ENCODE assay signal across 20 cellular contexts in the genomic region with DNA sequence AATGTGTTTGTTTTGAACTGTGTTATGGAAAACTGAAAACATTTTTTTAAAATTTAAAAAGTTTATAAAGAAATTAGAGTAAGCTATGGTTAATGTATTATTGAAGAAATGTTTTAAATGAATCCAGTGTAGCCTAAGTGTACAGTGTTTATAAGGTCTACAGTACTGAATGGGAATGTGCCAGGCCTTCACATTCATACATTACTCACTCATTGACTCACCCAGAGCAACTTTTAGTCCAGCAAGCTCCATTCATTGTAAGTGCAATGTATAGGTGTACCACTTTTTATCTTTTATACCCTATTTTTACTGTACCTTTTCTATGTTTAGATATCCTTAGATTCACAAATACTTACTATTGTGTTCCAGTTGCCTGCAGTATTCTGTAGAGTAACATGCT.
A peak's percentile ranks its signal among the peaks of the same experiment; 100 is the strongest.
DNase-seq lines count a peak whose midpoint lies in the region; ATAC-seq and TF ChIP-seq lines count a peak whose summit lies in the region.
"Had no signal": no experiment of that assay in that cellular context is flagged by ENCODE, and none has a peak within 500 bp of the region (broad histone marks: within the 10 kb centered on the region; RNA-seq: fewer than 3 reads in every experiment).

No MANE protein-coding gene starts in this region.

- H3K27me3 Mint-ChIP-seq in activated CD4-positive, alpha-beta T cell treated with anti-CD3 and anti-CD28 coated beads for 36 hours: no peaks in the 10 kb centered on the region
- no peaks in the 10 kb centered on the region for H3K27me3 Mint-ChIP-seq in stimulated activated naive B cell treated with anti-CD40 and anti-IgM and Interleukin-4, amounts not matched to agents 10 μg/mL and 1 μg/mL and 100 μg/mL, for 72 hours
- H3K27me3 Mint-ChIP-seq: stimulated activated memory B cell treated with anti-CD40 and anti-IgM and Interleukin-4, amounts not matched to agents 10 μg/mL and 1 μg/mL and 100 μg/mL, for 72 hours had no signal

- H3K9ac ChIP-seq in fibroblast of lung (ENCODE audit: insufficient read depth, low read length) (no peak overlapping the region), smooth muscle cell (ENCODE audit: low read depth) (no peak overlapping the region)

- no peaks in the 10 kb centered on the region for H4K20me1 ChIP-seq in fibroblast of lung (ENCODE audit: control insufficient read depth, extremely low read depth, insufficient read depth, low read length)
- no peaks in the 10 kb centered on the region for H4K20me1 ChIP-seq in smooth muscle cell (ENCODE audit: low read depth)

- no peak overlapping the region for H2AFZ ChIP-seq in fibroblast of lung (ENCODE audit: low read length)
- no peak overlapping the region for H2AFZ ChIP-seq in smooth muscle cell (ENCODE audit: low read depth)
- H2AFZ ChIP-seq: GM23338 had no signal

- no peak for TF ChIP-seq CTCF in fibroblast of lung (conservative IDR thresholded peaks at IDR 0.05 in 1 of 2, IDR thresholded peaks at IDR 0.05 in 1 of 2; ENCODE audit: low read depth in 1 of 2, low read length in 2 of 2)
- no peak for TF ChIP-seq CTCF in smooth muscle cell (IDR thresholded peaks at IDR 0.05; ENCODE audit: borderline replicate concordance, insufficient read depth, poor library complexity, severe bottlenecking)

- H3K27me3 ChIP-seq in fibroblast of lung (ENCODE audit: control insufficient read depth, insufficient read depth, low read length) (no peaks in the 10 kb centered on the region), smooth muscle cell (ENCODE audit: low read depth) (no peaks in the 10 kb centered on the region)
- H3K27me3 ChIP-seq: upper lobe of right lung had no signal

- H3K4me3 Mint-ChIP-seq in activated CD4-positive, alpha-beta T cell treated with anti-CD3 and anti-CD28 coated beads for 36 hours: no peak overlapping the region
- H3K4me3 Mint-ChIP-seq in stimulated activated naive B cell treated with anti-CD40 and anti-IgM and Interleukin-4, amounts not matched to agents 10 μg/mL and 1 μg/mL and 100 μg/mL, for 72 hours: no peak overlapping the region
- H3K4me3 Mint-ChIP-seq: GM23338; stimulated activated memory B cell treated with anti-CD40 and anti-IgM and Interleukin-4, amounts not matched to agents 10 μg/mL and 1 μg/mL and 100 μg/mL, for 72 hours had no signal

- peaks cover 22% of the 10 kb centered on the region for H3K4me1 Mint-ChIP-seq in activated CD4-positive, alpha-beta T cell treated with anti-CD3 and anti-CD28 coated beads for 36 hours
- no peaks in the 10 kb centered on the region for H3K4me1 Mint-ChIP-seq in stimulated activated naive B cell treated with anti-CD40 and anti-IgM and Interleukin-4, amounts not matched to agents 10 μg/mL and 1 μg/mL and 100 μg/mL, for 72 hours
- H3K4me1 Mint-ChIP-seq: stimulated activated memory B cell treated with anti-CD40 and anti-IgM and Interleukin-4, amounts not matched to agents 10 μg/mL and 1 μg/mL and 100 μg/mL, for 72 hours had no signal

- H3K79me2 ChIP-seq in fibroblast of lung (ENCODE audit: control insufficient read depth, insufficient read depth, low read length): no peaks in the 10 kb centered on the region
- H3K79me2 ChIP-seq in smooth muscle cell (ENCODE audit: low read depth): no peaks in the 10 kb centered on the region

- H3K9me3 ChIP-seq in fibroblast of lung (ENCODE audit: control insufficient read depth, insufficient read depth, low read depth, low read length) (no peaks in the 10 kb centered on the region), smooth muscle cell (replicated peaks; ENCODE audit: low read depth) (no peaks in the 10 kb centered on the region)
- H3K9me3 ChIP-seq: Caco-2, upper lobe of right lung had no signal

- peak; percentile 37 for ATAC-seq in activated CD4-positive, alpha-beta T cell treated with anti-CD3 and anti-CD28 coated beads for 36 hours
- peak; percentile 73 for ATAC-seq in SK-N-SH treated with all-trans-retinoic acid at 6 μM for 48 hours
- no peak for ATAC-seq in stimulated activated naive B cell treated with anti-CD40 and anti-IgM and Interleukin-4, amounts not matched to agents 10 μg/mL and 1 μg/mL and 100 μg/mL, for 72 hours (replicated peaks)
- no peak for ATAC-seq in HG02981 (IDR thresholded peaks at IDR 0.05; ENCODE audit: unreplicated experiment)
- ATAC-seq in HG02678 (IDR thresholded peaks at IDR 0.05; ENCODE audit: unreplicated experiment): no peak
- ATAC-seq: GM23338; sciatic nerve; stimulated activated memory B cell treated with anti-CD40 and anti-IgM and Interleukin-4, amounts not matched to agents 10 μg/mL and 1 μg/mL and 100 μg/mL, for 72 hours; upper lobe of right lung had no signal

- H3K36me3 Mint-ChIP-seq in activated CD4-positive, alpha-beta T cell treated with anti-CD3 and anti-CD28 coated beads for 36 hours (ENCODE audit: low read depth): peaks cover 2% of the 10 kb centered on the region
- H3K36me3 Mint-ChIP-seq in stimulated activated naive B cell treated with anti-CD40 and anti-IgM and Interleukin-4, amounts not matched to agents 10 μg/mL and 1 μg/mL and 100 μg/mL, for 72 hours: no peaks in the 10 kb centered on the region
- H3K36me3 Mint-ChIP-seq: stimulated activated memory B cell treated with anti-CD40 and anti-IgM and Interleukin-4, amounts not matched to agents 10 μg/mL and 1 μg/mL and 100 μg/mL, for 72 hours had no signal

- no peak for DNase-seq in activated CD4-positive, alpha-beta T cell treated with anti-CD3 and anti-CD28 coated beads for 36 hours
- DNase-seq in activated CD4-positive, alpha-beta T cell treated with anti-CD3 and anti-CD28 coated beads for 4 hours: no peak
- DNase-seq in fibroblast of lung (ENCODE audit: low read depth in 2 of 2) (peak; percentile 84 to 89), smooth muscle cell (lab: John Stamatoyannopoulos, UW; ENCODE audit: unreplicated experiment) (no peak)
- DNase-seq in stimulated activated naive B cell treated with anti-CD40 and anti-IgM and Interleukin-4, amounts not matched to agents 10 μg/mL and 1 μg/mL and 100 μg/mL, for 72 hours: no peak
- DNase-seq: 8988T; activated gamma-delta T cell; Caco-2; central memory CD4-positive, alpha-beta T cell; mesendoderm; NCI-H524; OCI-M1; upper lobe of right lung; WERI-Rb-1 had no signal

- POLR2A ChIA-PET in activated CD4-positive, alpha-beta T cell treated with anti-CD3 and anti-CD28 coated beads for 36 hours (lab: Charles Lee): no interaction called here

- H3K4me3 ChIP-seq in fibroblast of lung (replicated peaks in 1 of 4; ENCODE audit: control extremely low read depth in 1 of 4, insufficient read depth in 1 of 4, low read depth in 3 of 4, low read length in 4 of 4) (no peak overlapping the region), smooth muscle cell (no peak overlapping the region)
- H3K4me3 ChIP-seq: GM23338, upper lobe of right lung had no signal

- CTCF ChIA-PET in activated CD4-positive, alpha-beta T cell treated with anti-CD3 and anti-CD28 coated beads for 36 hours (lab: Charles Lee): interaction anchor here (0.6 kb wide), 1 partner anchor 826 kb away, joined by 3 read pairs; no protein-coding TSS in a partner anchor

- H3K27ac Mint-ChIP-seq in activated CD4-positive, alpha-beta T cell treated with anti-CD3 and anti-CD28 coated beads for 36 hours: no peak overlapping the region
- H3K27ac Mint-ChIP-seq in stimulated activated naive B cell treated with anti-CD40 and anti-IgM and Interleukin-4, amounts not matched to agents 10 μg/mL and 1 μg/mL and 100 μg/mL, for 72 hours: no peak overlapping the region
- H3K27ac Mint-ChIP-seq: GM23338; stimulated activated memory B cell treated with anti-CD40 and anti-IgM and Interleukin-4, amounts not matched to agents 10 μg/mL and 1 μg/mL and 100 μg/mL, for 72 hours had no signal

- H3F3A ChIP-seq in smooth muscle cell (ENCODE audit: low read depth): no peaks in the 10 kb centered on the region

- H3K4me1 ChIP-seq in fibroblast of lung (ENCODE audit: control insufficient read depth, extremely low read depth, insufficient read depth, low read length) (no peaks in the 10 kb centered on the region), smooth muscle cell (ENCODE audit: low read depth) (peaks cover 9% of the 10 kb centered on the region)
- H3K4me1 ChIP-seq: Caco-2, upper lobe of right lung had no signal

- H3K9me3 Mint-ChIP-seq in activated CD4-positive, alpha-beta T cell treated with anti-CD3 and anti-CD28 coated beads for 36 hours (ENCODE audit: low read depth): no peaks in the 10 kb centered on the region
- no peaks in the 10 kb centered on the region for H3K9me3 Mint-ChIP-seq in stimulated activated naive B cell treated with anti-CD40 and anti-IgM and Interleukin-4, amounts not matched to agents 10 μg/mL and 1 μg/mL and 100 μg/mL, for 72 hours
- H3K9me3 Mint-ChIP-seq: GM23338; stimulated activated memory B cell treated with anti-CD40 and anti-IgM and Interleukin-4, amounts not matched to agents 10 μg/mL and 1 μg/mL and 100 μg/mL, for 72 hours had no signal

- intact Hi-C loops in activated CD4-positive, alpha-beta T cell treated with anti-CD3 and anti-CD28 coated beads for 36 hours (cut with DNase I, micrococcal nuclease): no loop called here

- H3K4me2 ChIP-seq in fibroblast of lung (ENCODE audit: extremely low read depth, insufficient read depth, low read length) (no peak overlapping the region), smooth muscle cell (no peak overlapping the region)
- H3K4me2 ChIP-seq: GM23338 had no signal

- no peak overlapping the region for H3K27ac ChIP-seq in fibroblast of lung (ENCODE audit: insufficient read depth, low read length)
- peak overlapping the region; percentile 78 for H3K27ac ChIP-seq in smooth muscle cell (ENCODE audit: low read depth)
- H3K27ac ChIP-seq: upper lobe of right lung, WERI-Rb-1 had no signal

- H3K36me3 ChIP-seq in fibroblast of lung (ENCODE audit: control insufficient read depth, insufficient read depth, low read length): no peaks in the 10 kb centered on the region
- no peaks in the 10 kb centered on the region for H3K36me3 ChIP-seq in smooth muscle cell (ENCODE audit: low read depth)
- H3K36me3 ChIP-seq: upper lobe of right lung, WERI-Rb-1 had no signal

TF ChIP-seq in SK-N-SH treated with all-trans-retinoic acid at 6 μM for 48 hours, 23 proteins besides CTCF, POLR2A, EP300 and RAD21 (continues in another document):
- TF ChIP-seq GLIS3 (CRISPR knock-in tag; IDR thresholded peaks at IDR 0.05) (no peak), ZNF565 (CRISPR knock-in tag; conservative IDR thresholded peaks at IDR 0.05; ENCODE audit: low read depth) (no peak), ESRRG (CRISPR knock-in tag; IDR thresholded peaks at IDR 0.05) (no peak)
- TF ChIP-seq, protein P1, sequence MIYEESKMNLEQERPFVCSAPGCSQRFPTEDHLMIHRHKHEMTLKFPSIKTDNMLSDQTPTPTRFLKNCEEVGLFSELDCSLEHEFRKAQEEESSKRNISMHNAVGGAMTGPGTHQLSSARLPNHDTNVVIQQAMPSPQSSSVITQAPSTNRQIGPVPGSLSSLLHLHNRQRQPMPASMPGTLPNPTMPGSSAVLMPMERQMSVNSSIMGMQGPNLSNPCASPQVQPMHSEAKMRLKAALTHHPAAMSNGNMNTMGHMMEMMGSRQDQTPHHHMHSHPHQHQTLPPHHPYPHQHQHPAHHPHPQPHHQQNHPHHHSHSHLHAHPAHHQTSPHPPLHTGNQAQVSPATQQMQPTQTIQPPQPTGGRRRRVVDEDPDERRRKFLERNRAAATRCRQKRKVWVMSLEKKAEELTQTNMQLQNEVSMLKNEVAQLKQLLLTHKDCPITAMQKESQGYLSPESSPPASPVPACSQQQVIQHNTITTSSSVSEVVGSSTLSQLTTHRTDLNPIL (CRISPR knock-in tag; IDR thresholded peaks at IDR 0.05; ENCODE audit: low read depth): no peak

Comparison
In these comparisons a context has a peak if more than half of its experiments do, and no peak if none do; other contexts are left out.
1. ATAC-seq: peak in activated CD4-positive, alpha-beta T cell treated with anti-CD3 and anti-CD28 coated beads for 36 hours (single experiment) and SK-N-SH treated with all-trans-retinoic acid at 6 μM for 48 hours (single experiment); none in stimulated activated naive B cell treated with anti-CD40 and anti-IgM and Interleukin-4, amounts not matched to agents 10 μg/mL and 1 μg/mL and 100 μg/mL, for 72 hours (0 of 2), HG02981 (single experiment) and HG02678 (single experiment).
2. DNase-seq: peak in fibroblast of lung (2 of 2); none in activated CD4-positive, alpha-beta T cell treated with anti-CD3 and anti-CD28 coated beads for 36 hours (single experiment), activated CD4-positive, alpha-beta T cell treated with anti-CD3 and anti-CD28 coated beads for 4 hours (0 of 2), smooth muscle cell (single experiment) and stimulated activated naive B cell treated with anti-CD40 and anti-IgM and Interleukin-4, amounts not matched to agents 10 μg/mL and 1 μg/mL and 100 μg/mL, for 72 hours (single experiment).